In genomic region chr9:135813671-135814290, GRCh38 we compare ENCODE assay signal across 21 cellular contexts.
"Had no signal": no experiment of that assay in that cellular context is flagged by ENCODE, and none has a peak within 500 bp of the region (broad histone marks: within the 10 kb centered on the region; RNA-seq: fewer than 3 reads in every experiment).

No MANE protein-coding gene starts in this region.

- H3K9me3 Mint-ChIP-seq: natural killer cell; neural crest cell; stimulated activated naive CD8-positive, alpha-beta T cell treated with anti-CD3 and anti-CD28 coated beads, Interleukin-15, amount 100 ng/mL, for 72 hours had no signal

- H3K4me3 ChIP-seq: dorsolateral prefrontal cortex, hepatocyte, left lung, lower lobe of right lung, prostate gland, right atrium auricular region, smooth muscle cell, suprapubic skin, transverse colon had no signal

- H3K27me3 ChIP-seq: dorsolateral prefrontal cortex, hepatocyte, left lung, neutrophil, right atrium auricular region, suprapubic skin, transverse colon had no signal

- H3K27ac Mint-ChIP-seq: natural killer cell had no signal

- ATAC-seq: left cardiac atrium; left lung; lower lobe of right lung; sciatic nerve; stimulated activated naive CD8-positive, alpha-beta T cell treated with anti-CD3 and anti-CD28 coated beads, Interleukin-15, amount 100 ng/mL, for 72 hours had no signal

- DNase-seq: effector CD4-positive, alpha-beta T cell; left cardiac atrium; left lung; lower lobe of right lung; natural killer cell; stimulated activated CD4-positive, alpha-beta T cell treated with anti-CD3 and anti-CD28 coated beads, Interleukin-12 subunit alpha, Interleukin-12 subunit beta, amount 100 ng/mL, for 4 hours; stimulated activated CD4-positive, alpha-beta T cell treated with anti-CD3 and anti-CD28 coated beads, Interleukin-1b, Interleukin-23, amount 100 ng/mL, for 48 hours; stimulated activated CD4-positive, alpha-beta T cell treated with anti-CD3 and anti-CD28 coated beads, Interleukin-4, amount 100 ng/mL, for 1 hour; stimulated activated CD8-positive, alpha-beta memory T cell treated with anti-CD3 and anti-CD28 coated beads, Interleukin-4, amount 100 ng/mL, for 48 hours; stimulated activated naive CD4-positive, alpha-beta T cell; stimulated activated naive CD8-positive, alpha-beta T cell treated with anti-CD3 and anti-CD28 coated beads, Interleukin-15, amount 100 ng/mL, for 72 hours; transverse colon had no signal

- H3K27me3 Mint-ChIP-seq: stimulated activated naive CD8-positive, alpha-beta T cell treated with anti-CD3 and anti-CD28 coated beads, Interleukin-15, amount 100 ng/mL, for 72 hours had no signal

- H3K9me3 ChIP-seq: left lung, lower lobe of right lung, neutrophil, prostate gland, right atrium auricular region, suprapubic skin, transverse colon had no signal

- H3K27ac ChIP-seq: hepatocyte, left lung, lower lobe of right lung, neutrophil, prostate gland, right atrium auricular region, suprapubic skin, transverse colon had no signal

- H3K4me3 Mint-ChIP-seq: natural killer cell; neural crest cell; stimulated activated naive CD8-positive, alpha-beta T cell treated with anti-CD3 and anti-CD28 coated beads, Interleukin-15, amount 100 ng/mL, for 72 hours had no signal

- H3K4me1 Mint-ChIP-seq: natural killer cell, neural crest cell had no signal

- H3K4me1 ChIP-seq: left lung, lower lobe of right lung, prostate gland, right atrium auricular region, suprapubic skin, transverse colon had no signal
